In genomic region chr7:66146701-66147100, GRCh38 we compare ENCODE assay signal across 14 cellular contexts. TPM values are rescaled to one million over a fixed set of nuclear protein-coding genes. Genes with fewer than 3 reads are reported as not detected.
DNase-seq lines count a peak whose midpoint lies in the region; ATAC-seq, FAIRE-seq and TF ChIP-seq lines count a peak whose summit lies in the region.
"Had no signal": no experiment of that assay in that cellular context is flagged by ENCODE, and none has a peak within 500 bp of the region (broad histone marks: within the 10 kb centered on the region; RNA-seq: fewer than 3 reads in every experiment).

No MANE protein-coding gene starts in this region.

- no peak for DNase-seq in activated CD4-positive, alpha-beta T cell treated with anti-CD3 and anti-CD28 coated beads for 36 hours
- DNase-seq in activated CD4-positive, alpha-beta T cell treated with anti-CD3 and anti-CD28 coated beads, Interleukin-2, amount 50 U/mL, for 4 hours: no peak
- DNase-seq in RWPE2 (ENCODE audit: low spot score) (no peak), fibroblast of mammary gland (ENCODE audit: low read depth) (peak; percentile 94), stromal cell of bone marrow (ENCODE audit: low read depth) (peak; percentile 55), H7 (no peak), frontal cortex (ENCODE audit: low spot score in 2 of 2) (no peak), HEK293T (ENCODE audit: extremely low spot score) (no peak)
- DNase-seq: activated CD4-positive, CD25-positive, alpha-beta regulatory T cell treated with anti-CD3 and anti-CD28 coated beads, Interleukin-2, amount 50 U/mL, for 72 hours; GOT3; NCI-H1417; psoas muscle had no signal

- intact Hi-C loops in activated CD4-positive, alpha-beta T cell treated with anti-CD3 and anti-CD28 coated beads for 36 hours (cut with DNase I, micrococcal nuclease): no loop called here

- H3K9me3 ChIP-seq in RWPE2 (ENCODE audit: severe bottlenecking): no peaks in the 10 kb centered on the region
- H3K9me3 ChIP-seq: psoas muscle had no signal

- H3K9me3 Mint-ChIP-seq in activated CD4-positive, alpha-beta T cell treated with anti-CD3 and anti-CD28 coated beads for 36 hours (ENCODE audit: low read depth): no peaks in the 10 kb centered on the region

- H3K4me3 Mint-ChIP-seq in activated CD4-positive, alpha-beta T cell treated with anti-CD3 and anti-CD28 coated beads for 36 hours: no peak overlapping the region

- POLR2A ChIA-PET in activated CD4-positive, alpha-beta T cell treated with anti-CD3 and anti-CD28 coated beads for 36 hours (lab: Charles Lee): interaction anchor here (0.7 kb wide), 1 partner anchor 194 kb away, joined by 5 read pairs; no protein-coding TSS in a partner anchor
- POLR2A ChIA-PET in HEK293T (lab: Yijun Ruan, JAX): no interaction called here

- CTCF ChIA-PET in activated CD4-positive, alpha-beta T cell treated with anti-CD3 and anti-CD28 coated beads for 36 hours (lab: Charles Lee): interaction anchor here (0.6 to 1.0 kb wide), 2 partner anchors 32 to 106 kb away, joined by 3 to 4 read pairs; partner anchors contain the start of gene CRCP
- CTCF ChIA-PET in HEK293T (lab: Yijun Ruan, JAX): interaction anchor here (0.6 to 0.7 kb wide), 2 partner anchors 19 to 302 kb away, joined by 7 to 9 read pairs; no protein-coding TSS in a partner anchor

- no peaks in the 10 kb centered on the region for H3K27me3 Mint-ChIP-seq in activated CD4-positive, alpha-beta T cell treated with anti-CD3 and anti-CD28 coated beads for 36 hours

- no peak overlapping the region for H3K4me3 ChIP-seq in RWPE2 (ENCODE audit: severe bottlenecking)
- no peak overlapping the region for H3K4me3 ChIP-seq in fibroblast of mammary gland (ENCODE audit: control insufficient read depth, low read depth, low read length)
- H3K4me3 ChIP-seq in H7 (ENCODE audit: insufficient read depth, low read depth, low read length): no peak overlapping the region
- H3K4me3 ChIP-seq: psoas muscle had no signal

- peaks cover 23% of the 10 kb centered on the region for H3K4me1 ChIP-seq in RWPE2 (ENCODE audit: insufficient read depth, poor library complexity, severe bottlenecking)

- peak overlapping the region; percentile 15 for H3K27ac Mint-ChIP-seq in activated CD4-positive, alpha-beta T cell treated with anti-CD3 and anti-CD28 coated beads for 36 hours

- no peak for ATAC-seq in activated CD4-positive, alpha-beta T cell treated with anti-CD3 and anti-CD28 coated beads for 36 hours
- no peak for ATAC-seq in RWPE2 (ENCODE audit: low read depth)
- ATAC-seq: psoas muscle had no signal

- no peak for FAIRE-seq in frontal cortex (lab: Jason Lieb, UNC)
- FAIRE-seq: A204.1 had no signal

- H3K36me3 Mint-ChIP-seq in activated CD4-positive, alpha-beta T cell treated with anti-CD3 and anti-CD28 coated beads for 36 hours (ENCODE audit: low read depth): peaks cover 60% of the 10 kb centered on the region

- H3K27ac ChIP-seq in RWPE2 (ENCODE audit: poor library complexity, severe bottlenecking): peak overlapping the region; percentile 70
- H3K27ac ChIP-seq: HL-60, psoas muscle had no signal

- H3K27me3 ChIP-seq in RWPE2 (ENCODE audit: insufficient read depth, poor library complexity, severe bottlenecking): no peaks in the 10 kb centered on the region
- H3K27me3 ChIP-seq in H7 (ENCODE audit: control insufficient read depth, insufficient read depth, low read length): no peaks in the 10 kb centered on the region

- peaks cover 58% of the 10 kb centered on the region for H3K36me3 ChIP-seq in RWPE2 (ENCODE audit: low read depth)
- H3K36me3 ChIP-seq in H7 (replicated peaks; ENCODE audit: control insufficient read depth, insufficient read depth, low read length): peaks cover 7% of the 10 kb centered on the region

- peaks cover 24% of the 10 kb centered on the region for H3K4me1 Mint-ChIP-seq in activated CD4-positive, alpha-beta T cell treated with anti-CD3 and anti-CD28 coated beads for 36 hours

- no peak for TF ChIP-seq CTCF in RWPE2 (IDR thresholded peaks at IDR 0.05; ENCODE audit: poor library complexity, severe bottlenecking)
- no peak for TF ChIP-seq CTCF in fibroblast of mammary gland (conservative IDR thresholded peaks at IDR 0.05; ENCODE audit: control insufficient read depth, insufficient read depth, low read depth, low read length)

TF ChIP-seq in HEK293T, 16 proteins besides CTCF, POLR2A, EP300 and RAD21:
- no peak for TF ChIP-seq SUZ12 (IDR thresholded peaks at IDR 0.05)
- TF ChIP-seq BHLHE40 (IDR thresholded peaks at IDR 0.05; ENCODE audit: borderline replicate concordance): no peak
- TF ChIP-seq ZNF384 (IDR thresholded peaks at IDR 0.05): no peak
- no peak for TF ChIP-seq FOXA1 (IDR thresholded peaks at IDR 0.05)
- TF ChIP-seq PKNOX1 (IDR thresholded peaks at IDR 0.05): no peak
- no peak for TF ChIP-seq SP1 (IDR thresholded peaks at IDR 0.05)
- TF ChIP-seq CTBP1 (IDR thresholded peaks at IDR 0.05; ENCODE audit: borderline replicate concordance): no peak
- no peak for TF ChIP-seq LEF1 (IDR thresholded peaks at IDR 0.05; ENCODE audit: borderline replicate concordance)
- TF ChIP-seq FOXK2 (IDR thresholded peaks at IDR 0.05): no peak
- no peak for TF ChIP-seq HDGF (IDR thresholded peaks at IDR 0.05; ENCODE audit: borderline replicate concordance)
- no peak for TF ChIP-seq ELF4 (IDR thresholded peaks at IDR 0.05)

RNA-seq across cellular contexts. Expression of gene CRCP, which starts 32.1 kb away (rescaled TPM):
- 10 to 100 TPM; 24.5 to 27.2 TPM for total RNA-seq in activated CD4-positive, alpha-beta T cell treated with anti-CD3 and anti-CD28 coated beads for 36 hours
- total RNA-seq in H7 (2014; rRNA removed; shearing (Covaris generic)): 25.8 and 30.5 TPM in 2 replicates
- total RNA-seq in frontal cortex: 62.4 TPM

RNA-seq across cellular contexts. Expression of gene TPST1, which starts 58.4 kb away (rescaled TPM):
- 1 to 10 TPM; 1.0 to 1.1 TPM for total RNA-seq in activated CD4-positive, alpha-beta T cell treated with anti-CD3 and anti-CD28 coated beads for 36 hours
- total RNA-seq in H7 (2014; rRNA removed; shearing (Covaris generic)): 20.4 and 24.6 TPM in 2 replicates
- total RNA-seq in frontal cortex: 104 TPM

Comparison
In these comparisons a context has a peak if more than half of its experiments do, and no peak if none do; other contexts are left out.
1. DNase-seq: peak in fibroblast of mammary gland (single experiment) and stromal cell of bone marrow (single experiment); none in activated CD4-positive, alpha-beta T cell treated with anti-CD3 and anti-CD28 coated beads for 36 hours (single experiment), activated CD4-positive, alpha-beta T cell treated with anti-CD3 and anti-CD28 coated beads, Interleukin-2, amount 50 U/mL, for 4 hours (0 of 2), RWPE2 (single experiment), H7 (single experiment), frontal cortex (0 of 2) and HEK293T (single experiment).
2. RNA of gene TPST1, which starts 58.4 kb away (total RNA-seq): 104 TPM in frontal cortex (single experiment) and 20.4 to 24.6 TPM in H7; 1.0 to 1.1 TPM in activated CD4-positive, alpha-beta T cell treated with anti-CD3 and anti-CD28 coated beads for 36 hours; every median in the first group is over 10 times any median in the second.